ENCODE assay signal across 8 cellular contexts in genomic region chr12:22624573-22624907, GRCh38. TPM values are rescaled to one million over a fixed set of nuclear protein-coding genes. Genes with fewer than 3 reads are reported as not detected.
DNase-seq lines count a peak whose midpoint lies in the region; ATAC-seq and TF ChIP-seq lines count a peak whose summit lies in the region.

No MANE protein-coding gene starts in this region.

- TF ChIP-seq CTCF in OCI-LY7 (conservative IDR thresholded peaks at IDR 0.05; ENCODE audit: low read length) (no peak), neural cell (IDR thresholded peaks at IDR 0.05; ENCODE audit: poor library complexity, severe bottlenecking) (no peak)

- DNase-seq in activated T-cell treated with anti-CD3 and anti-CD28 coated beads, Interleukin-2, amount 50 U/mL, for 24 hours, result no peak
- no peak for DNase-seq in activated T-cell treated with anti-CD3 and anti-CD28 coated beads, Interleukin-2, amount 50 U/mL, for 1 hour
- no peak for DNase-seq in OCI-LY7 (ENCODE audit: low spot score)
- peak; percentile 22 for DNase-seq in epidermal melanocyte (ENCODE audit: insufficient read length, low spot score)
- DNase-seq in NCI-H187 (lab: John Stamatoyannopoulos, UW), result no peak
- DNase-seq in germinal center (ENCODE audit: low spot score), result no peak

- peaks cover 29% of the 10 kb centered on the region for H3K4me1 ChIP-seq in OCI-LY7 (ENCODE audit: insufficient read depth, low read length, poor library complexity, severe bottlenecking)

- CTCF ChIA-PET in OCI-LY7 (lab: Charles Lee; ENCODE audit: unreplicated experiment), result no interaction called here

- BruUV-seq in OCI-LY7 (replicated peaks; lab: Mats Ljungman, UMichigan), result TSS peak; percentile 75

- POLR2A ChIA-PET in OCI-LY7 (lab: Charles Lee), result interaction anchor here (0.6 to 1.6 kb wide), 3 partner anchors 14 to 105 kb away, joined by 3 to 7 read pairs (median 6); no protein-coding TSS in a partner anchor

- H3K9ac ChIP-seq in neural cell (ENCODE audit: low read length), result peak overlapping the region; percentile 98

- intact Hi-C loops in OCI-LY7 (cut with micrococcal nuclease; ENCODE audit: unreplicated experiment), result loop anchor here (10.0 kb wide), 1 partner anchor 160 kb away; no protein-coding TSS in a partner anchor

- H3K9me3 ChIP-seq in OCI-LY7 (ENCODE audit: low read length), result no peaks in the 10 kb centered on the region
- H3K9me3 ChIP-seq in neural cell (ENCODE audit: low read length), result no peaks in the 10 kb centered on the region

- H3K27me3 ChIP-seq in neural cell (ENCODE audit: insufficient read depth, low read depth, low read length), result no peaks in the 10 kb centered on the region

- H3K79me2 ChIP-seq in OCI-LY7 (ENCODE audit: insufficient read depth, low read depth, low read length) (peaks cover 43% of the 10 kb centered on the region), neural cell (replicated peaks; ENCODE audit: insufficient read depth, low read length) (peaks cover 43% of the 10 kb centered on the region)

- H3K36me3 ChIP-seq in OCI-LY7 (ENCODE audit: insufficient read depth, low read length), result no peaks in the 10 kb centered on the region
- H3K36me3 ChIP-seq in neural cell (ENCODE audit: insufficient read depth, low read length), result no peaks in the 10 kb centered on the region

- TF ChIP-seq RAD21 in neural cell (conservative IDR thresholded peaks at IDR 0.05), result no peak

- H3K36me3 Mint-ChIP-seq in activated T-cell treated with anti-CD3 and anti-CD28 coated beads, Interleukin-2, amount 50 U/mL, for 24 hours (ENCODE audit: low read depth), result peaks cover 37% of the 10 kb centered on the region

- H2AFZ ChIP-seq in OCI-LY7 (ENCODE audit: low read length), result peak overlapping the region; percentile 99
- H2AFZ ChIP-seq in neural cell (ENCODE audit: low read depth, low read length), result peak overlapping the region; percentile 99

- H3K4me2 ChIP-seq in OCI-LY7 (ENCODE audit: low read length), result peak overlapping the region; percentile 96
- H3K4me2 ChIP-seq in neural cell (ENCODE audit: low read length), result peak overlapping the region; percentile 96

- H3K4me3 Mint-ChIP-seq in activated T-cell treated with anti-CD3 and anti-CD28 coated beads, Interleukin-2, amount 50 U/mL, for 24 hours, result peak overlapping the region; percentile 92

- peaks cover 8% of the 10 kb centered on the region for H3K27me3 Mint-ChIP-seq in activated T-cell treated with anti-CD3 and anti-CD28 coated beads, Interleukin-2, amount 50 U/mL, for 24 hours

- H3K4me3 ChIP-seq in OCI-LY7 (ENCODE audit: low read depth, low read length, poor library complexity, severe bottlenecking) (peak overlapping the region; percentile 97), neural cell (ENCODE audit: low read length) (peak overlapping the region; percentile 87)

- no peak for TF ChIP-seq EP300 in neural cell (conservative IDR thresholded peaks at IDR 0.05; ENCODE audit: poor library complexity, severe bottlenecking)

- H3K27ac ChIP-seq in OCI-LY7 (ENCODE audit: low read depth, low read length, poor library complexity, severe bottlenecking) (no peak overlapping the region), neural cell (ENCODE audit: low read length) (peak overlapping the region; percentile 93)

- H3K4me1 Mint-ChIP-seq in activated T-cell treated with anti-CD3 and anti-CD28 coated beads, Interleukin-2, amount 50 U/mL, for 24 hours (ENCODE audit: low read depth), result peaks cover 35% of the 10 kb centered on the region

- H3K9me3 Mint-ChIP-seq in activated T-cell treated with anti-CD3 and anti-CD28 coated beads, Interleukin-2, amount 50 U/mL, for 24 hours, result no peaks in the 10 kb centered on the region

- no peaks in the 10 kb centered on the region for H3F3A ChIP-seq in neural cell (ENCODE audit: insufficient read depth, low read length, poor library complexity, severe bottlenecking)

- H3K9me2 ChIP-seq in OCI-LY7 (ENCODE audit: insufficient read depth, low read length), result no peaks in the 10 kb centered on the region
- H3K9me2 ChIP-seq in neural cell (ENCODE audit: insufficient read depth, low read length), result no peaks in the 10 kb centered on the region

- peaks cover 19% of the 10 kb centered on the region for H4K20me1 ChIP-seq in OCI-LY7 (ENCODE audit: insufficient read depth, low read length)
- H4K20me1 ChIP-seq in neural cell (ENCODE audit: insufficient read depth), result no peaks in the 10 kb centered on the region

- H3K27ac Mint-ChIP-seq in activated T-cell treated with anti-CD3 and anti-CD28 coated beads, Interleukin-2, amount 50 U/mL, for 24 hours, result peak overlapping the region; percentile 99

- no peak for ATAC-seq in HG02938 (IDR thresholded peaks at IDR 0.05; ENCODE audit: unreplicated experiment)

TF ChIP-seq in neural cell, 6 proteins besides CTCF, POLR2A, EP300 and RAD21:
- TF ChIP-seq EZH2 (IDR thresholded peaks at IDR 0.05; ENCODE audit: borderline replicate concordance, insufficient read depth, low read length, poor library complexity, severe bottlenecking) (no peak), MXI1 (conservative IDR thresholded peaks at IDR 0.05; ENCODE audit: poor library complexity, severe bottlenecking) (no peak), POLR2AphosphoS5 (IDR thresholded peaks at IDR 0.05) (no peak), TAF1 (IDR thresholded peaks at IDR 0.05; ENCODE audit: low read depth) (no peak), REST (IDR thresholded peaks at IDR 0.05; ENCODE audit: borderline replicate concordance) (no peak)

RNA-seq across cellular contexts. Expression of gene ETNK1, which starts 0.4 kb away (rescaled TPM):
- total RNA-seq in OCI-LY7 (2014; rRNA removed; shearing (Covaris generic)), result 15.1 and 23.7 TPM in 2 replicates
- total RNA-seq in OCI-LY7 (2022), result 84.3 and 88.1 TPM in 2 replicates
- 69.4 and 78.5 TPM in 2 replicates for polyA plus RNA-seq in neural cell
- polyA minus RNA-seq in neural cell, result 197 and 212 TPM in 2 replicates
